In genomic region chr3:128992926-128993460, GRCh38 we compare ENCODE assay signal across 12 cellular contexts. TPM values are rescaled to one million over a fixed set of nuclear protein-coding genes. Genes with fewer than 3 reads are reported as not detected.
A peak's percentile ranks its signal among the peaks of the same experiment; 100 is the strongest.
DNase-seq lines count a peak whose midpoint lies in the region; ATAC-seq and TF ChIP-seq lines count a peak whose summit lies in the region.
"Had no signal": no experiment of that assay in that cellular context is flagged by ENCODE, and none has a peak within 500 bp of the region (broad histone marks: within the 10 kb centered on the region; RNA-seq: fewer than 3 reads in every experiment).

No MANE protein-coding gene starts in this region.

- no peaks in the 10 kb centered on the region for H3K36me3 Mint-ChIP-seq in CD4-positive, alpha-beta T cell (ENCODE audit: low read depth)
- no peaks in the 10 kb centered on the region for H3K36me3 Mint-ChIP-seq in IgD-negative memory B cell
- H3K36me3 Mint-ChIP-seq in nephron (ENCODE audit: low read depth): no peaks in the 10 kb centered on the region
- H3K36me3 Mint-ChIP-seq in HFFc6 (ENCODE audit: low read depth): no peaks in the 10 kb centered on the region

- no peak for DNase-seq in CD4-positive, alpha-beta T cell
- no peak for DNase-seq in stimulated activated CD4-positive, alpha-beta T cell treated with anti-CD3 and anti-CD28 coated beads, Interleukin-4, amount 100 ng/mL, for 1 hour
- no peak for DNase-seq in KBM-7
- no peak for DNase-seq in HFFc6
- DNase-seq: activated effector memory CD4-positive, alpha-beta T cell treated with anti-CD3 and anti-CD28 coated beads, Interleukin-2, amount 50 U/mL, for 16 hours; NCI-H446 treated with DMSO at 0.1 percent for 48 hours; SW 1271 had no signal

- H3K9me3 ChIP-seq in CD4-positive, alpha-beta T cell (ENCODE audit: control insufficient read depth, low read length): no peaks in the 10 kb centered on the region
- H3K9me3 ChIP-seq in endocrine pancreas (ENCODE audit: control insufficient read depth, low read length): no peaks in the 10 kb centered on the region

- no peaks in the 10 kb centered on the region for H3K9me3 Mint-ChIP-seq in CD4-positive, alpha-beta T cell
- H3K9me3 Mint-ChIP-seq in IgD-negative memory B cell (peaks cover 0 to 4% (median 4%) of the 10 kb centered on the region in 3 donors), nephron (no peaks in the 10 kb centered on the region), HFFc6 (no peaks in the 10 kb centered on the region)

- no peak overlapping the region for H3K27ac ChIP-seq in CD4-positive, alpha-beta T cell (ENCODE audit: low read depth, low read length)
- H3K27ac ChIP-seq: KMS-11 had no signal

- intact Hi-C loops in CD4-positive, alpha-beta T cell (cut with DNase I, micrococcal nuclease): no loop called here

- no peak for ATAC-seq in CD4-positive, alpha-beta T cell (ENCODE audit: poor library complexity)
- no peak for ATAC-seq in HG02981 (IDR thresholded peaks at IDR 0.05; ENCODE audit: unreplicated experiment)

- in situ Hi-C loops in KBM-7 (cut with MboI; ENCODE audit: low pct_unique_long_range_greater_than_20kb, low sequenced_read_pairs): no loop called here

- H3K27ac Mint-ChIP-seq in CD4-positive, alpha-beta T cell: peak overlapping the region; percentile 78
- H3K27ac Mint-ChIP-seq in IgD-negative memory B cell (peak overlapping the region in 1 of 3 donors; percentile 80), nephron (no peak overlapping the region), HFFc6 (no peak overlapping the region; the same call in 1 of the 2 replicates)

- peaks cover 41% of the 10 kb centered on the region for H3K4me1 Mint-ChIP-seq in CD4-positive, alpha-beta T cell (ENCODE audit: low read depth)
- H3K4me1 Mint-ChIP-seq in IgD-negative memory B cell: peaks cover 7 to 11% (median 10%) of the 10 kb centered on the region in 3 donors
- H3K4me1 Mint-ChIP-seq in nephron: peaks cover 13% of the 10 kb centered on the region
- peaks cover 6% of the 10 kb centered on the region for H3K4me1 Mint-ChIP-seq in HFFc6 (ENCODE audit: low read depth)

- TF ChIP-seq CTCF in CD4-positive, alpha-beta T cell (IDR thresholded peaks at IDR 0.05): no peak
- TF ChIP-seq CTCF in nephron (IDR thresholded peaks at IDR 0.05; ENCODE audit: unreplicated experiment in 3 of 3): no peak
- no peak for TF ChIP-seq CTCF in HFFc6 (IDR thresholded peaks at IDR 0.05)

- CTCF ChIA-PET in CD4-positive, alpha-beta T cell (lab: Charles Lee): interaction anchor here (2.5 to 4.2 kb wide), 2 partner anchors 23 to 24 kb away, joined by 13 to 20 read pairs; no protein-coding TSS in a partner anchor

- H3K27me3 Mint-ChIP-seq in CD4-positive, alpha-beta T cell: no peaks in the 10 kb centered on the region
- no peaks in the 10 kb centered on the region for H3K27me3 Mint-ChIP-seq in IgD-negative memory B cell
- H3K27me3 Mint-ChIP-seq in nephron (ENCODE audit: low read depth): peaks cover 55% of the 10 kb centered on the region
- H3K27me3 Mint-ChIP-seq in HFFc6 (ENCODE audit: insufficient read depth): peaks cover 42% of the 10 kb centered on the region

- no peaks in the 10 kb centered on the region for H3K36me3 ChIP-seq in endocrine pancreas (ENCODE audit: control insufficient read depth, insufficient read depth, low read length)

- H3K4me3 ChIP-seq in endocrine pancreas (ENCODE audit: control insufficient read depth, insufficient read depth, low read length): no peak overlapping the region

- peak overlapping the region; percentile 80 for H3K4me3 Mint-ChIP-seq in CD4-positive, alpha-beta T cell
- H3K4me3 Mint-ChIP-seq in IgD-negative memory B cell: peak overlapping the region in 3 of 4 donors; percentile 57 to 90 (median 63)
- peak overlapping the region; percentile 78 to 87 (median 83) for H3K4me3 Mint-ChIP-seq in nephron
- H3K4me3 Mint-ChIP-seq in HFFc6: no peak overlapping the region; the same call in 1 of the 2 replicates

- H3K4me1 ChIP-seq in endocrine pancreas (ENCODE audit: control insufficient read depth, insufficient read depth, low read length): no peaks in the 10 kb centered on the region

- peak overlapping the region; percentile 31 for H3K9ac ChIP-seq in endocrine pancreas (ENCODE audit: control insufficient read depth, insufficient read depth, low read length)
- H3K9ac ChIP-seq: KMS-11 had no signal

- H3K27me3 ChIP-seq in CD4-positive, alpha-beta T cell (ENCODE audit: control insufficient read depth, insufficient read depth, low read length): no peaks in the 10 kb centered on the region
- H3K27me3 ChIP-seq in endocrine pancreas (ENCODE audit: control insufficient read depth, insufficient read depth, low read length): no peaks in the 10 kb centered on the region

- POLR2A ChIA-PET in CD4-positive, alpha-beta T cell (lab: Charles Lee): interaction anchor here (1.3 to 3.7 kb wide), 6 partner anchors 11 to 285 kb away, joined by 4 to 41 read pairs (median 8); partner anchors contain the start of genes CNBP, HMCES and RAB43

RNA-seq across cellular contexts. Expression of gene CFAP92, which starts 0.9 kb away (rescaled TPM):
- under 1 TPM; 0.19 to 0.45 TPM for total RNA-seq in CD4-positive, alpha-beta T cell
- polyA plus RNA-seq in IgD-negative memory B cell: not detected
- not detected for total RNA-seq in HFFc6 (2021; fragmentation: NEBNext Ultra II Directional; extraction: Animal tissue kit (Norgen Biotek cat#: 25700))

RNA-seq across cellular contexts. Expression of gene EFCC1, which starts 8.1 kb away (rescaled TPM):
- under 1 TPM; 0.22 to 0.25 TPM for total RNA-seq in CD4-positive, alpha-beta T cell
- not detected for polyA plus RNA-seq in IgD-negative memory B cell
- not detected for total RNA-seq in HFFc6 (2021; fragmentation: NEBNext Ultra II Directional; extraction: Animal tissue kit (Norgen Biotek cat#: 25700))
